12 cellular contexts compared by ENCODE assay signal in genomic region chr5:86500947-86501346, GRCh38.
A peak's percentile ranks its signal among the peaks of the same experiment; 100 is the strongest.
DNase-seq lines count a peak whose midpoint lies in the region; ATAC-seq and TF ChIP-seq lines count a peak whose summit lies in the region.
"Had no signal": no experiment of that assay in that cellular context is flagged by ENCODE, and none has a peak within 500 bp of the region (broad histone marks: within the 10 kb centered on the region; RNA-seq: fewer than 3 reads in every experiment).

No MANE protein-coding gene starts in this region.

- H3K4me3 ChIP-seq in A673 (ENCODE audit: low read depth, low read length, poor library complexity, severe bottlenecking) (no peak overlapping the region), HCT116 (replicated peaks in 1 of 2; ENCODE audit: low read depth in 1 of 2, low read length in 2 of 2) (no peak overlapping the region), Panc1 (ENCODE audit: low read depth in 2 of 2, low read length in 2 of 2) (no peak overlapping the region), stomach (no peak overlapping the region)
- H3K4me3 ChIP-seq: skin epidermis had no signal

- TF ChIP-seq POLR2A in HCT116 (IDR thresholded peaks at IDR 0.05; ENCODE audit: borderline replicate concordance, extremely low read depth, insufficient read depth, insufficient read length), result no peak
- no peak for TF ChIP-seq POLR2A in stomach (IDR thresholded peaks at IDR 0.05)

- TF ChIP-seq CTCF in A673 (conservative IDR thresholded peaks at IDR 0.05; ENCODE audit: low read depth, low read length) (peak; percentile 54), HCT116 (IDR thresholded peaks at IDR 0.05 in 2 of 3, conservative IDR thresholded peaks at IDR 0.05 in 1 of 3; ENCODE audit: borderline replicate concordance in 1 of 3, insufficient read depth in 1 of 3, low read depth in 2 of 3, low read length in 2 of 3) (peak; percentile 19 to 46 (median 21); a peak in 3 of 6 replicates), Panc1 (IDR thresholded peaks at IDR 0.05) (peak; percentile 11; the same call in 1 of the 2 replicates), stomach (IDR thresholded peaks at IDR 0.05) (no peak)

- in situ Hi-C loops in Panc1 (cut with HindIII; ENCODE audit: low pct_unique_long_range_greater_than_20kb, low sequenced_read_pairs), result no loop called here

- TF ChIP-seq EP300 in stomach (IDR thresholded peaks at IDR 0.05), result no peak

- H3K36me3 ChIP-seq in A673 (ENCODE audit: insufficient read depth, low read length, poor library complexity, severe bottlenecking), result no peaks in the 10 kb centered on the region
- no peaks in the 10 kb centered on the region for H3K36me3 ChIP-seq in HCT116 (ENCODE audit: control insufficient read depth in 1 of 2, insufficient read depth in 2 of 2, low read length in 2 of 2)
- H3K36me3 ChIP-seq in Panc1 (ENCODE audit: control insufficient read depth, insufficient read depth, low read length), result no peaks in the 10 kb centered on the region
- no peaks in the 10 kb centered on the region for H3K36me3 ChIP-seq in stomach

- no peaks in the 10 kb centered on the region for H3K9me3 ChIP-seq in A673 (ENCODE audit: low read depth, low read length, poor library complexity, severe bottlenecking)
- no peaks in the 10 kb centered on the region for H3K9me3 ChIP-seq in HCT116 (ENCODE audit: control insufficient read depth in 1 of 2, insufficient read depth in 1 of 2, low read depth in 1 of 2, low read length in 2 of 2)
- H3K9me3 ChIP-seq in Panc1 (ENCODE audit: control insufficient read depth, insufficient read depth, low read depth, low read length), result no peaks in the 10 kb centered on the region
- H3K9me3 ChIP-seq in stomach, result no peaks in the 10 kb centered on the region

- H3K4me1 ChIP-seq in A673 (ENCODE audit: insufficient read depth, low read length, poor library complexity, severe bottlenecking) (no peaks in the 10 kb centered on the region), HCT116 (ENCODE audit: control insufficient read depth in 1 of 2, insufficient read depth in 2 of 2, low read length in 2 of 2) (no peaks in the 10 kb centered on the region), Panc1 (ENCODE audit: control insufficient read depth, insufficient read depth, low read length) (no peaks in the 10 kb centered on the region), stomach (no peaks in the 10 kb centered on the region)

- H3K27ac ChIP-seq in A673 (ENCODE audit: low read depth, low read length, poor library complexity, severe bottlenecking) (no peak overlapping the region), HCT116 (ENCODE audit: low read depth, low read length) (no peak overlapping the region), Panc1 (ENCODE audit: low read length) (no peak overlapping the region), stomach (no peak overlapping the region)
- H3K27ac ChIP-seq: skin epidermis had no signal

- WGBS in stomach, 5 donors, result 11 to 43% (median 24%) methylated on average over 1 of the region's 1 CpG

- no peak overlapping the region for H2AFZ ChIP-seq in HCT116 (ENCODE audit: low read depth, low read length, poor library complexity, severe bottlenecking)

- DNase-seq in A673 (ENCODE audit: low spot score), result peak; percentile 48
- DNase-seq in HCT116 (ENCODE audit: low read depth, low spot score), result peak; percentile 3
- DNase-seq in Panc1 (ENCODE audit: low read depth, low spot score), result no peak
- peak; percentile 14 for DNase-seq in iPS-NIHi7 (ENCODE audit: extremely low spot score)
- no peak for DNase-seq in stomach
- DNase-seq: activated CD4-positive, CD25-positive, alpha-beta regulatory T cell treated with anti-CD3 and anti-CD28 coated beads, Interleukin-2, amount 50 U/mL, for 72 hours; NCI-H2029 treated with DMSO at 0.1 percent for 48 hours had no signal

- intact Hi-C loops in A673 (cut with micrococcal nuclease; ENCODE audit: unreplicated experiment), result loop anchor here (5.0 kb wide), 1 partner anchor 176 kb away; no protein-coding TSS in a partner anchor
- intact Hi-C loops in HCT116 (cut with micrococcal nuclease), result no loop called here
- intact Hi-C loops in Panc1 (cut with micrococcal nuclease; ENCODE audit: unreplicated experiment), result no loop called here
- intact Hi-C loops in stomach (cut with DNase I; ENCODE audit: low total_unique reads), result no loop called here

- CTCF ChIA-PET in A673 (lab: Charles Lee), result no interaction called here
- CTCF ChIA-PET in HCT116 (lab: Charles Lee), result no interaction called here
- CTCF ChIA-PET in Panc1 (lab: Charles Lee), result no interaction called here

- TF ChIP-seq RAD21 in HCT116 (IDR thresholded peaks at IDR 0.05; ENCODE audit: low read depth), result peak; percentile 50

- BruUV-seq in A673 (replicated peaks; lab: Mats Ljungman, UMichigan) (no TSS peak), HCT116 (replicated peaks; lab: Mats Ljungman, UMichigan) (no TSS peak), Panc1 (replicated peaks; lab: Mats Ljungman, UMichigan) (no TSS peak)

- peak; percentile 67; the same call in 1 of the 2 replicates for ATAC-seq in HCT116
- no peak for ATAC-seq in Panc1
- no peak for ATAC-seq in GM18909 (IDR thresholded peaks at IDR 0.05; ENCODE audit: poor library complexity, unreplicated experiment)
- no peak for ATAC-seq in GM18520 (IDR thresholded peaks at IDR 0.05; ENCODE audit: unreplicated experiment)
- ATAC-seq in HG03439 (IDR thresholded peaks at IDR 0.05; ENCODE audit: unreplicated experiment), result no peak
- ATAC-seq: activated T-helper 17 cell treated with anti-CD3 and anti-CD28 coated beads, Interleukin-2, amount 50 U/mL, for 72 hours had no signal

- no peaks in the 10 kb centered on the region for H3K9me2 ChIP-seq in HCT116 (ENCODE audit: insufficient read depth)

- POLR2A ChIA-PET in A673 (lab: Charles Lee; ENCODE audit: low non-redundant PET) (no interaction called here), HCT116 (lab: Charles Lee) (no interaction called here), Panc1 (lab: Charles Lee) (no interaction called here)

- RAD21 ChIA-PET in HCT116 (lab: Charles Lee; ENCODE audit: low non-redundant PET in 1 of 2, low total read pairs in 2 of 2, uncharacterized antibody in 2 of 2, unreplicated experiment in 2 of 2), result no interaction called here

- no peaks in the 10 kb centered on the region for H4K20me1 ChIP-seq in HCT116 (ENCODE audit: insufficient read depth)

- no peak overlapping the region for H3K9ac ChIP-seq in HCT116 (ENCODE audit: low read length)

- H3K27me3 ChIP-seq in A673 (replicated peaks; ENCODE audit: insufficient read depth, low read depth, low read length, poor library complexity), result no peaks in the 10 kb centered on the region
- H3K27me3 ChIP-seq in HCT116 (ENCODE audit: insufficient read depth, low read length), result no peaks in the 10 kb centered on the region
- no peaks in the 10 kb centered on the region for H3K27me3 ChIP-seq in Panc1 (ENCODE audit: control insufficient read depth, insufficient read depth, low read length)
- no peaks in the 10 kb centered on the region for H3K27me3 ChIP-seq in stomach

- H3K4me2 ChIP-seq in HCT116 (ENCODE audit: low read length), result no peak overlapping the region

- H3K79me2 ChIP-seq in HCT116 (ENCODE audit: insufficient read depth, low read length), result no peaks in the 10 kb centered on the region

TF ChIP-seq in HCT116, 20 proteins besides CTCF, POLR2A, EP300 and RAD21:
- no peak for TF ChIP-seq EZH2 (IDR thresholded peaks at IDR 0.05)

Comparison
In these comparisons a context has a peak if more than half of its experiments do, and no peak if none do; other contexts are left out.
1. DNase-seq: peak in A673 (single experiment), HCT116 (single experiment) and iPS-NIHi7 (single experiment); none in Panc1 (single experiment) and stomach (single experiment).
2. CTCF ChIP-seq: peak in A673 (single experiment), HCT116 (3 of 3) and Panc1 (single experiment); none in stomach (0 of 7).